13 cellular contexts compared by ENCODE assay signal in the genomic region with DNA sequence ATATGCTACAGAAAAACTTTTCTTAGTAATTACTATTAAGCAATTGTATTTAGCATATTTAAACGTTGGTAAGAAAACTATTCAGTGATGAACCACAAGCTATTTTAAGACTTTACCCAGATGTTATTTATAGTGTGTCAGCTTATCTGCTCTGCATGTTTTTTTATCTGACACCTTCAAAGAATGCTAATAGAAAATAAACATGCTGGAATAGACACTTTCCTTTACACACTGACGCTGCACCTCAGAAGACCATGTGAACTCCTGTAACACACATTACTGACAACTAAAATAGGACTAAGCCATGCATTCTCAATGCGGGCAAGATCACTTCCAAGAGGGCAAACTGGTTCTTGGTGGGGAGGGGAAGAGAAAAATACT. TPM values are rescaled to one million over a fixed set of nuclear protein-coding genes. Genes with fewer than 3 reads are reported as not detected.
DNase-seq lines count a peak whose midpoint lies in the region; ATAC-seq and TF ChIP-seq lines count a peak whose summit lies in the region.
"Had no signal": no experiment of that assay in that cellular context is flagged by ENCODE, and none has a peak within 500 bp of the region (broad histone marks: within the 10 kb centered on the region; RNA-seq: fewer than 3 reads in every experiment).

No MANE protein-coding gene starts in this region.

- H3K4me3 ChIP-seq in astrocyte of the spinal cord (ENCODE audit: low read depth, low read length), result no peak overlapping the region
- no peak overlapping the region for H3K4me3 ChIP-seq in esophagus squamous epithelium

- no peaks in the 10 kb centered on the region for H3K36me3 ChIP-seq in esophagus squamous epithelium

- intact Hi-C loops in esophagus squamous epithelium (cut with DNase I), result no loop called here

- TF ChIP-seq CTCF in astrocyte of the spinal cord (IDR thresholded peaks at IDR 0.05; ENCODE audit: low read depth, low read length) (no peak), esophagus squamous epithelium (IDR thresholded peaks at IDR 0.05) (no peak)

- peak; percentile 46 for ATAC-seq in GM18498 (IDR thresholded peaks at IDR 0.05; ENCODE audit: unreplicated experiment)
- no peak for ATAC-seq in SK-N-SH treated with all-trans-retinoic acid at 6 μM for 48 hours

- 38 to 42% methylated on average over 3 of the region's 3 CpGs for WGBS in esophagus squamous epithelium, 2 donors

- no peaks in the 10 kb centered on the region for H3K27me3 ChIP-seq in esophagus squamous epithelium

- H3K9me3 ChIP-seq in esophagus squamous epithelium, result no peaks in the 10 kb centered on the region

- H3K4me1 ChIP-seq in esophagus squamous epithelium, result peaks cover 0 to 50% (median 3%) of the 10 kb centered on the region in 3 donors

- DNase-seq in HCEC 1CT, result peak; percentile 54
- peak; percentile 19 for DNase-seq in astrocyte of the spinal cord (ENCODE audit: low read depth, low spot score)
- peak; percentile 46 for DNase-seq in myocyte (ENCODE audit: low read depth)
- no peak for DNase-seq in stimulated activated CD4-positive, alpha-beta T cell treated with anti-CD3 and anti-CD28 coated beads, Interleukin-2, amount 100 ng/mL, for 48 hours
- DNase-seq in esophagus squamous epithelium (lab: John Stamatoyannopoulos, UW), result no peak
- DNase-seq in OCI-M2 (lab: John Stamatoyannopoulos, UW; ENCODE audit: unreplicated experiment), result no peak
- DNase-seq: activated T-cell treated with anti-CD3 and anti-CD28 coated beads, Interleukin-2, amount 50 U/mL, for 48 hours; caudate nucleus; CD4-positive, alpha-beta T cell; nucleus accumbens had no signal

- no peak for TF ChIP-seq POLR2A in esophagus squamous epithelium (IDR thresholded peaks at IDR 0.05)

- in situ Hi-C loops in astrocyte of the spinal cord (cut with HindIII; ENCODE audit: low sequenced_read_pairs), result no loop called here

- H3K27ac ChIP-seq in esophagus squamous epithelium, result no peak overlapping the region
- H3K27ac ChIP-seq: RWPE1 had no signal

TF ChIP-seq in SK-N-SH treated with all-trans-retinoic acid at 6 μM for 48 hours, 23 proteins besides CTCF, POLR2A, EP300 and RAD21:
- TF ChIP-seq PPARA (CRISPR knock-in tag; IDR thresholded peaks at IDR 0.05; ENCODE audit: borderline replicate concordance) (no peak), ZFP3 (CRISPR knock-in tag; IDR thresholded peaks at IDR 0.05) (no peak), ARNTL (CRISPR knock-in tag; IDR thresholded peaks at IDR 0.05; ENCODE audit: borderline replicate concordance, low read depth) (no peak)
TF ChIP-seq in SK-N-SH treated with all-trans-retinoic acid at 6 μM for 48 hours: peak in this region for 0.

RNA-seq across cellular contexts. Expression of a gene that starts 38.3 kb away (rescaled TPM):
- total RNA-seq in myocyte, result 53.9 and 77.2 TPM in 2 replicates
- 10.4 TPM for polyA plus RNA-seq in myocyte (2012)
- 10 to 100 TPM in 3 of 4 donors, 1 to 10 TPM in 1; 7.6 to 41.6 (median 20.7) TPM for total RNA-seq in esophagus squamous epithelium

Comparison
In these comparisons a context has a peak if more than half of its experiments do, and no peak if none do; other contexts are left out.
1. DNase-seq: peak in HCEC 1CT (single experiment), astrocyte of the spinal cord (single experiment) and myocyte (single experiment); none in stimulated activated CD4-positive, alpha-beta T cell treated with anti-CD3 and anti-CD28 coated beads, Interleukin-2, amount 100 ng/mL, for 48 hours (0 of 2), esophagus squamous epithelium (single experiment) and OCI-M2 (single experiment).